In genomic region chr9:111037744-111038335, GRCh38 we compare ENCODE assay signal across 8 cellular contexts. TPM values are rescaled to one million over a fixed set of nuclear protein-coding genes. Genes with fewer than 3 reads are reported as not detected.
DNase-seq lines count a peak whose midpoint lies in the region; ATAC-seq and TF ChIP-seq lines count a peak whose summit lies in the region.

No MANE protein-coding gene starts in this region.

- H3K27ac Mint-ChIP-seq in T-helper 17 cell: no peak overlapping the region

- no peak overlapping the region for H3K4me3 Mint-ChIP-seq in T-helper 17 cell

- H3K27me3 ChIP-seq in BJ (ENCODE audit: control insufficient read depth, insufficient read depth, low read length) (no peaks in the 10 kb centered on the region), esophagus (ENCODE audit: control insufficient read depth in 1 of 2, insufficient read depth in 2 of 2, low read length in 2 of 2) (no peaks in the 10 kb centered on the region), muscle layer of duodenum (ENCODE audit: low read depth, low read length) (no peaks in the 10 kb centered on the region)

- DNase-seq in BJ (ENCODE audit: low read depth) (no peak), NCI-H748 treated with DMSO at 0.1 percent for 48 hours (lab: John Stamatoyannopoulos, UW) (peak; percentile 1), T-helper 17 cell (no peak), GOT3 (lab: John Stamatoyannopoulos, UW) (no peak), NCI-H526 treated with DMSO at 0.1 percent for 48 hours (lab: John Stamatoyannopoulos, UW) (no peak)

- no peak for TF ChIP-seq CTCF in BJ (IDR thresholded peaks at IDR 0.05; ENCODE audit: insufficient read depth, low read depth, low read length)

- 0 to 2% methylated on average over 45 to 82 of the region's 82 CpGs for WGBS in esophagus, 2 donors

- H3K4me1 ChIP-seq in esophagus (ENCODE audit: control insufficient read depth in 2 of 2, insufficient read depth in 2 of 2, low read length in 1 of 2) (peaks cover 0 to 11% of the 10 kb centered on the region in 2 donors), muscle layer of duodenum (ENCODE audit: control insufficient read depth in 1 of 2, insufficient read depth in 2 of 2, low read length in 2 of 2) (peaks cover 3 to 17% of the 10 kb centered on the region in 2 donors)

- CTCF ChIA-PET in BJ (lab: Yijun Ruan, JAX): interaction anchor here (1.0 to 1.8 kb wide), 2 partner anchors 112 to 252 kb away, joined by 3 to 6 read pairs; no protein-coding TSS in a partner anchor

- H3K4me3 ChIP-seq in BJ (ENCODE audit: low read depth, low read length): peak overlapping the region; percentile 95
- peak overlapping the region; percentile 68 to 91 for H3K4me3 ChIP-seq in esophagus (ENCODE audit: low read depth in 1 of 2, low read length in 2 of 2)
- H3K4me3 ChIP-seq in muscle layer of duodenum (ENCODE audit: low read depth in 1 of 2, low read length in 2 of 2): peak overlapping the region; percentile 75 to 78

- ATAC-seq in GM21381 (IDR thresholded peaks at IDR 0.05; ENCODE audit: unreplicated experiment): peak; percentile 47
- no peak for ATAC-seq in T-helper 17 cell

- no peaks in the 10 kb centered on the region for H3K9me3 ChIP-seq in esophagus (ENCODE audit: control insufficient read depth in 2 of 2, insufficient read depth in 1 of 2, low read depth in 1 of 2, low read length in 1 of 2)
- H3K9me3 ChIP-seq in muscle layer of duodenum (ENCODE audit: control insufficient read depth in 1 of 2, low read length in 2 of 2): no peaks in the 10 kb centered on the region
- H3K9me3 ChIP-seq in T-helper 17 cell (ENCODE audit: control insufficient read depth, low read length, poor library complexity, severe bottlenecking): no peaks in the 10 kb centered on the region

- H3K4me1 Mint-ChIP-seq in T-helper 17 cell: peaks cover 4% of the 10 kb centered on the region

- H3K36me3 ChIP-seq in BJ (ENCODE audit: control insufficient read depth, insufficient read depth, low read length): no peaks in the 10 kb centered on the region
- H3K36me3 ChIP-seq in esophagus (ENCODE audit: control insufficient read depth in 2 of 2, insufficient read depth in 2 of 2, low read length in 1 of 2): no peaks in the 10 kb centered on the region
- H3K36me3 ChIP-seq in muscle layer of duodenum (ENCODE audit: control insufficient read depth in 1 of 2, insufficient read depth in 2 of 2, low read length in 2 of 2): no peaks in the 10 kb centered on the region

- peaks cover 5% of the 10 kb centered on the region for H3K36me3 Mint-ChIP-seq in T-helper 17 cell (ENCODE audit: low read depth)

- peak overlapping the region; percentile 88 to 90 for H3K27ac ChIP-seq in esophagus (ENCODE audit: low read depth in 2 of 2, low read length in 1 of 2)
- peak overlapping the region; percentile 82 for H3K27ac ChIP-seq in muscle layer of duodenum (ENCODE audit: low read length)

- peaks cover 54% of the 10 kb centered on the region for H3K27me3 Mint-ChIP-seq in T-helper 17 cell

- POLR2A ChIA-PET in BJ (lab: Charles Lee): no interaction called here

RNA-seq across cellular contexts. Expression of gene LPAR1, which starts 0.4 kb away (rescaled TPM):
- 211 and 224 TPM in 2 replicates for polyA plus RNA-seq in BJ (2011; rRNA removed)
- polyA minus RNA-seq in BJ (2011; rRNA and poly(A)+ RNA removed): 376 and 552 TPM in 2 replicates
- 1 to 10 TPM; 5.0 to 5.2 TPM for polyA plus RNA-seq in esophagus
- total RNA-seq in T-helper 17 cell: not detected

Comparison
In these comparisons a context has a peak if more than half of its experiments do, and no peak if none do; other contexts are left out.
1. RNA of gene LPAR1, which starts 0.4 kb away (polyA plus RNA-seq): 211 to 224 TPM in BJ; 5.0 to 5.2 TPM in esophagus; every median in the first group is over 10 times any median in the second.
2. Peak in every context shown above with its lines, with median percentiles within 50 percentile points of each other: H3K4me3 ChIP-seq.